Comparison of ENCODE assay signal across 23 cellular contexts in genomic region chr4:38567448-38567847, GRCh38.
"Had no signal": no experiment of that assay in that cellular context is flagged by ENCODE, and none has a peak within 500 bp of the region (broad histone marks: within the 10 kb centered on the region; RNA-seq: fewer than 3 reads in every experiment).

No MANE protein-coding gene starts in this region.

- H3K4me3 Mint-ChIP-seq: activated CD4-positive, alpha-beta memory T cell treated with anti-CD3 and anti-CD28 coated beads, Interleukin-2, amount 10 ng/mL, durations not matched to agents 7 days and 5 days; activated T-cell treated with anti-CD3 and anti-CD28 coated beads, Interleukin-2, amount 50 U/mL, for 72 hours; immature natural killer cell; mesothelial cell of epicardium; natural killer cell; type B pancreatic cell; WTC11 had no signal

- H3K4me1 Mint-ChIP-seq: activated CD4-positive, alpha-beta memory T cell treated with anti-CD3 and anti-CD28 coated beads, Interleukin-2, amount 10 ng/mL, durations not matched to agents 7 days and 5 days; immature natural killer cell had no signal

- H3K4me3 ChIP-seq: adrenal gland, left ventricle myocardium inferior, prostate gland, spleen, thoracic aorta had no signal

- H3K27ac Mint-ChIP-seq: activated CD4-positive, alpha-beta memory T cell treated with anti-CD3 and anti-CD28 coated beads, Interleukin-2, amount 10 ng/mL, durations not matched to agents 7 days and 5 days; activated T-cell treated with anti-CD3 and anti-CD28 coated beads, Interleukin-2, amount 50 U/mL, for 72 hours; mesothelial cell of epicardium; natural killer cell; type B pancreatic cell; WTC11 had no signal

- H3K27me3 Mint-ChIP-seq: type B pancreatic cell had no signal

- H3K4me1 ChIP-seq: adrenal gland had no signal

- H3K9me3 Mint-ChIP-seq: activated CD4-positive, alpha-beta memory T cell treated with anti-CD3 and anti-CD28 coated beads, Interleukin-2, amount 10 ng/mL, durations not matched to agents 7 days and 5 days; activated T-cell treated with anti-CD3 and anti-CD28 coated beads, Interleukin-2, amount 50 U/mL, for 72 hours; immature natural killer cell; natural killer cell; type B pancreatic cell had no signal

- H3K36me3 ChIP-seq: adrenal gland, left ventricle myocardium inferior, prostate gland, spleen, thoracic aorta had no signal

- ATAC-seq: natural killer cell, WTC11 had no signal

- H3K27ac ChIP-seq: adrenal gland, left ventricle myocardium inferior, prostate gland, spleen, thoracic aorta had no signal

- H3K36me3 Mint-ChIP-seq: mesothelial cell of epicardium, natural killer cell, type B pancreatic cell, WTC11 had no signal

- FAIRE-seq: astrocyte, TTC549 had no signal

- H3K27me3 ChIP-seq: adrenal gland, spleen had no signal

- DNase-seq: activated CD4-positive, alpha-beta memory T cell treated with anti-CD3 and anti-CD28 coated beads, Interleukin-2, amount 10 ng/mL, durations not matched to agents 7 days and 5 days; activated CD4-positive, alpha-beta T cell treated with anti-CD3 and anti-CD28 coated beads for 48 hours; activated effector memory CD4-positive, alpha-beta T cell treated with anti-CD3 and anti-CD28 coated beads, Interleukin-2, amount 50 U/mL, for 16 hours; activated naive CD4-positive, alpha-beta T cell treated with anti-CD3 and anti-CD28 coated beads, Interleukin-2, amount 50 U/mL, for 16 hours; activated T-cell treated with anti-CD3 and anti-CD28 coated beads, Interleukin-2, amount 50 U/mL, for 72 hours; adrenal gland; cerebellar nuclear complex; cortex of kidney; erythroblast; immature natural killer cell; left ventricle myocardium inferior; natural killer cell; spleen; stimulated activated CD4-positive, alpha-beta T cell treated with anti-CD3 and anti-CD28 coated beads, Interleukin-4, amount 100 ng/mL, for 1 hour; stimulated activated naive CD4-positive, alpha-beta T cell treated with Interleukin-2 at 50 U/mL for 16 hours; T-helper 1 cell had no signal

- H3K9me3 ChIP-seq: adrenal gland, prostate gland, spleen, thoracic aorta had no signal
